ENCODE assay signal across 16 cellular contexts in genomic region chr12:53892760-53893159, GRCh38. TPM values are rescaled to one million over a fixed set of nuclear protein-coding genes. Genes with fewer than 3 reads are reported as not detected.
DNase-seq lines count a peak whose midpoint lies in the region; ATAC-seq, FAIRE-seq and TF ChIP-seq lines count a peak whose summit lies in the region.
"Had no signal": no experiment of that assay in that cellular context is flagged by ENCODE, and none has a peak within 500 bp of the region (broad histone marks: within the 10 kb centered on the region; RNA-seq: fewer than 3 reads in every experiment).

No MANE protein-coding gene starts in this region.

- H3K4me1 ChIP-seq in HepG2 (ENCODE audit: insufficient read depth, low read length): no peaks in the 10 kb centered on the region; the same call in 1 of the 2 replicates
- H3K4me1 ChIP-seq in right lobe of liver: no peaks in the 10 kb centered on the region
- no peaks in the 10 kb centered on the region for H3K4me1 ChIP-seq in H1 (replicated peaks in 1 of 4; ENCODE audit: control insufficient read depth in 3 of 4, insufficient read depth in 4 of 4, low read length in 3 of 4)
- H3K4me1 ChIP-seq: HAP-1 had no signal

- POLR2A ChIA-PET in HepG2 (lab: Yijun Ruan, JAX): no interaction called here
- POLR2A ChIA-PET in H1 (lab: Charles Lee; ENCODE audit: partially characterized antibody): no interaction called here

- H4K5ac ChIP-seq in H1 (ENCODE audit: insufficient read length, low read depth, low read length): no peak overlapping the region

- no peak overlapping the region for H2BK15ac ChIP-seq in H1 (ENCODE audit: low read length)

- no peak overlapping the region for H3K56ac ChIP-seq in H1 (replicated peaks; ENCODE audit: insufficient read length, low read depth, low read length)

- no peak for ATAC-seq in HepG2
- no peak for ATAC-seq in right lobe of liver
- ATAC-seq: CD8-positive, alpha-beta T cell had no signal

- H3K4ac ChIP-seq in H1 (replicated peaks; ENCODE audit: insufficient read length, low read depth, low read length): no peak overlapping the region

- no peaks in the 10 kb centered on the region for H3K79me1 ChIP-seq in H1 (ENCODE audit: low read depth, low read length)

- H3K23ac ChIP-seq in H1 (ENCODE audit: insufficient read length): no peak overlapping the region

- no peaks in the 10 kb centered on the region for H3K23me2 ChIP-seq in H1 (ENCODE audit: low read depth, low read length)

- FAIRE-seq in HepG2 (lab: Jason Lieb, UNC): no peak
- no peak for FAIRE-seq in H1 (lab: Jason Lieb, UNC)
- FAIRE-seq: GM12891, GM19239 had no signal

- H2BK120ac ChIP-seq in H1 (replicated peaks; ENCODE audit: low read depth, low read length): no peak overlapping the region

- no peak for TF ChIP-seq RAD21 in HepG2 (CRISPR knock-in tag; IDR thresholded peaks at IDR 0.05)
- no peak for TF ChIP-seq RAD21 in H1 (IDR thresholded peaks at IDR 0.05 in 1 of 2, conservative IDR thresholded peaks at IDR 0.05 in 1 of 2; ENCODE audit: low read depth in 2 of 2, low read length in 2 of 2)

- H3K18ac ChIP-seq in H1 (ENCODE audit: extremely low read depth, low read length): no peak overlapping the region

- no peak overlapping the region for H4K91ac ChIP-seq in H1 (replicated peaks; ENCODE audit: insufficient read length, low read length)

- H3K36me3 ChIP-seq in HepG2 (replicated peaks in 1 of 2; ENCODE audit: control insufficient read depth in 1 of 2, insufficient read depth in 2 of 2, low read length in 2 of 2) (no peaks in the 10 kb centered on the region), right lobe of liver (no peaks in the 10 kb centered on the region), H1 (ENCODE audit: control insufficient read depth in 2 of 4, insufficient read depth in 4 of 4, low read length in 3 of 4) (no peaks in the 10 kb centered on the region)
- H3K36me3 ChIP-seq: BLaER1, HAP-1 had no signal

- H4K8ac ChIP-seq in H1 (ENCODE audit: extremely low read depth, insufficient read depth, low read length): no peak overlapping the region

- H3K9me3 ChIP-seq in HepG2 (ENCODE audit: low read length) (no peaks in the 10 kb centered on the region), right lobe of liver (no peaks in the 10 kb centered on the region), H1 (ENCODE audit: insufficient read depth in 2 of 2, low read depth in 1 of 2, low read length in 1 of 2) (no peaks in the 10 kb centered on the region)
- H3K9me3 ChIP-seq: BLaER1, HAP-1 had no signal

- H3K4me3 ChIP-seq in HepG2 (replicated peaks in 1 of 3; ENCODE audit: insufficient read depth in 1 of 3, low read depth in 2 of 3, low read length in 3 of 3) (no peak overlapping the region), right lobe of liver (no peak overlapping the region), H1 (ENCODE audit: extremely low read depth in 1 of 4, insufficient read depth in 2 of 4, low read depth in 3 of 4, low read length in 4 of 4) (no peak overlapping the region)
- H3K4me3 ChIP-seq: BLaER1, HAP-1 had no signal

- H2AK5ac ChIP-seq in H1 (ENCODE audit: low read depth, low read length): no peak overlapping the region

- H3K4me2 ChIP-seq in HepG2 (ENCODE audit: low read depth, low read length) (no peak overlapping the region), H1 (ENCODE audit: insufficient read depth in 1 of 2, low read depth in 2 of 2, low read length in 2 of 2) (no peak overlapping the region)
- H3K4me2 ChIP-seq: BLaER1 had no signal

- in situ Hi-C loops in HepG2 (cut with HindIII; ENCODE audit: extremely low pct_ligation_motif_present, low pct_unique_long_range_greater_than_20kb): no loop called here

- DNase-seq in HepG2 (ENCODE audit: low spot score): no peak
- no peak for DNase-seq in right lobe of liver
- peak; percentile 25 for DNase-seq in MV-4-11 (lab: John Stamatoyannopoulos, UW)
- DNase-seq in H1 (ENCODE audit: low read depth in 1 of 2, low spot score in 2 of 2): no peak
- DNase-seq in NCI-H1092 treated with DMSO at 0.1 percent for 48 hours (lab: John Stamatoyannopoulos, UW): no peak
- no peak for DNase-seq in medulla oblongata (ENCODE audit: extremely low spot score)
- no peak for DNase-seq in NCI-H187 treated with DMSO at 0.1 percent for 48 hours (lab: John Stamatoyannopoulos, UW)
- DNase-seq: Calu3; CD8-positive, alpha-beta T cell; DMS79 treated with DMSO at 0.1 percent for 48 hours had no signal

- H2BK20ac ChIP-seq in H1 (ENCODE audit: low read length): no peak overlapping the region

- no peaks in the 10 kb centered on the region for H3K79me2 ChIP-seq in HepG2 (ENCODE audit: insufficient read depth, low read length)
- no peaks in the 10 kb centered on the region for H3K79me2 ChIP-seq in H1 (ENCODE audit: control insufficient read depth in 1 of 2, insufficient read depth in 2 of 2, low read length in 2 of 2)

- H3K27ac ChIP-seq in HepG2 (ENCODE audit: extremely low read length, insufficient read depth, low read length): no peak overlapping the region
- no peak overlapping the region for H3K27ac ChIP-seq in right lobe of liver
- H3K27ac ChIP-seq in H1 (ENCODE audit: low read depth, low read length): no peak overlapping the region
- H3K27ac ChIP-seq: 22Rv1, BLaER1 had no signal

- no TSS peak for BruUV-seq in HepG2 (replicated peaks; lab: Mats Ljungman, UMichigan)

- TF ChIP-seq POLR2A in HepG2 (IDR thresholded peaks at IDR 0.05; ENCODE audit: insufficient read depth in 1 of 2, low read depth in 2 of 2, low read length in 2 of 2): no peak
- TF ChIP-seq POLR2A in right lobe of liver (IDR thresholded peaks at IDR 0.05): no peak
- no peak for TF ChIP-seq POLR2A in H1 (IDR thresholded peaks at IDR 0.05; ENCODE audit: control extremely low read depth in 1 of 2, low read depth in 2 of 2, low read length in 2 of 2)

- TF ChIP-seq EP300 in HepG2 (IDR thresholded peaks at IDR 0.05; ENCODE audit: low read depth in 2 of 2, low read length in 2 of 2): no peak
- no peak for TF ChIP-seq EP300 in HepG2 (CRISPR knock-in tag; IDR thresholded peaks at IDR 0.05; ENCODE audit: borderline replicate concordance)
- no peak for TF ChIP-seq EP300 in H1 (IDR thresholded peaks at IDR 0.05; ENCODE audit: borderline replicate concordance in 1 of 2, low read depth in 2 of 2, low read length in 2 of 2)

- intact Hi-C loops in HepG2 (cut with micrococcal nuclease; ENCODE audit: unreplicated experiment) (no loop called here), right lobe of liver (cut with DNase I) (no loop called here)

- no peak overlapping the region for H3K14ac ChIP-seq in H1 (ENCODE audit: insufficient read length)

- H2BK5ac ChIP-seq in H1 (ENCODE audit: low read depth, low read length): no peak overlapping the region

- H3K9ac ChIP-seq in HepG2 (ENCODE audit: insufficient read depth, low read depth, low read length) (no peak overlapping the region), H1 (replicated peaks in 1 of 4; ENCODE audit: extremely low read depth in 1 of 4, low read depth in 3 of 4, low read length in 3 of 4) (no peak overlapping the region)
- H3K9ac ChIP-seq: BLaER1 had no signal

- H4K20me1 ChIP-seq in HepG2 (ENCODE audit: insufficient read depth, low read length) (no peaks in the 10 kb centered on the region), H1 (replicated peaks in 1 of 2; ENCODE audit: control insufficient read depth in 1 of 2, insufficient read depth in 2 of 2, low read length in 2 of 2) (no peaks in the 10 kb centered on the region)
- H4K20me1 ChIP-seq: BLaER1 had no signal

- CTCF ChIA-PET in HepG2 (lab: Yijun Ruan, JAX; ENCODE audit: low intra/inter-chr PET ratio, low total read pairs): no interaction called here
- CTCF ChIA-PET in H1 (lab: Charles Lee; ENCODE audit: partially characterized antibody): interaction anchor here (1.2 to 1.9 kb wide), 2 partner anchors 62 to 103 kb away, joined by 3 to 5 read pairs; no protein-coding TSS in a partner anchor

- H3K27me3 ChIP-seq in HepG2 (ENCODE audit: control insufficient read depth in 1 of 2, insufficient read depth in 2 of 2, low read length in 2 of 2): 0 out of 5 replicates have a peak, but pooled peaks cover 0 to 4% of the 10 kb centered on the region in 2 experiments
- H3K27me3 ChIP-seq in right lobe of liver: no peaks in the 10 kb centered on the region
- H3K27me3 ChIP-seq in H1 (replicated peaks in 1 of 4; ENCODE audit: control insufficient read depth in 3 of 4, extremely low read depth in 1 of 4, insufficient read depth in 3 of 4, low read length in 3 of 4): peaks cover 0 to 1% (median 0%) of the 10 kb centered on the region in 4 experiments; a peak in 5 of 7 replicates
- H3K27me3 ChIP-seq: BLaER1 had no signal

- TF ChIP-seq CTCF in HepG2 (CRISPR knock-in tag; IDR thresholded peaks at IDR 0.05) (no peak), right lobe of liver (IDR thresholded peaks at IDR 0.05) (no peak), H1 (IDR thresholded peaks at IDR 0.05; ENCODE audit: control extremely low read depth in 1 of 3, insufficient read depth in 1 of 3, low read depth in 1 of 3, low read length in 3 of 3) (no peak)

- H2BK12ac ChIP-seq in H1 (ENCODE audit: low read depth, low read length): no peak overlapping the region

- H2AFZ ChIP-seq in HepG2 (ENCODE audit: low read length) (no peak overlapping the region), H1 (ENCODE audit: low read length) (no peak overlapping the region)

RNA-seq across cellular contexts. Expression of gene HOXC13, which starts 45.9 kb away (rescaled TPM):
- total RNA-seq in HepG2 (2016; rRNA removed; fragmentation: Illumina TruSeq; extraction: Trizol): 0.07 TPM in 2 replicates
- not detected in 2 replicates for total RNA-seq in HepG2 (2016; cell fraction: cytosol; rRNA removed; fragmentation: Illumina TruSeq; extraction: Trizol; ENCODE audit: low read depth)
- total RNA-seq in HepG2 (2016; cell fraction: insoluble cytoplasmic fraction; rRNA removed; fragmentation: Illumina TruSeq; extraction: Trizol): not detected in 2 replicates
- total RNA-seq in HepG2 (2016; cell fraction: membrane; rRNA removed; fragmentation: Illumina TruSeq; extraction: Trizol): 0.10 TPM in 1 of 2 replicates, not detected in the other
- not detected in 2 replicates for total RNA-seq in HepG2 (2016; cell fraction: nucleus; rRNA removed; fragmentation: Illumina TruSeq; extraction: Trizol)
- not detected in 2 replicates for polyA plus RNA-seq in HepG2 (2011; rRNA removed)
- polyA plus RNA-seq in HepG2 (2011; cell fraction: cytosol; rRNA removed): not detected in 2 replicates
- polyA plus RNA-seq in HepG2 (2011; cell fraction: nucleus; rRNA removed): not detected in 2 replicates
- polyA plus RNA-seq in HepG2 (2012): not detected in 2 replicates
- polyA plus RNA-seq in HepG2 (2016; cell fraction: cytosol; fragmentation: Illumina TruSeq; extraction: Trizol; ENCODE audit: low read depth): not detected in 2 replicates
- polyA plus RNA-seq in HepG2 (2016; cell fraction: insoluble cytoplasmic fraction; fragmentation: Illumina TruSeq; extraction: Trizol; ENCODE audit: low read depth): not detected in 2 replicates
- polyA plus RNA-seq in HepG2 (2016; cell fraction: membrane; fragmentation: Illumina TruSeq; extraction: Trizol; ENCODE audit: low read depth): not detected in 2 replicates
- polyA plus RNA-seq in HepG2 (2016; cell fraction: nucleus; fragmentation: Illumina TruSeq; extraction: Trizol; ENCODE audit: insufficient read depth, low read depth): not detected in 2 replicates
- polyA minus RNA-seq in HepG2 (2011; rRNA and poly(A)+ RNA removed; ENCODE audit: low replicate concordance): 0.10 and 9.6 TPM in 2 replicates
- not detected in 2 replicates for polyA minus RNA-seq in HepG2 (2011; cell fraction: cytosol; rRNA and poly(A)+ RNA removed)
- polyA minus RNA-seq in HepG2 (2011; cell fraction: nucleus; rRNA and poly(A)+ RNA removed): not detected in 2 replicates
- total RNA-seq in right lobe of liver: not detected
- 0.13 TPM in 1 of 2 replicates, not detected in the other for total RNA-seq in H1 (2021; fragmentation: NEBNext Ultra II Directional; extraction: Animal tissue kit (Norgen Biotek cat#: 25700))
- 0.02 TPM in 1 of 2 replicates, not detected in the other for polyA plus RNA-seq in H1 (2011; rRNA removed)
- not detected for polyA plus RNA-seq in H1 (2011; cell fraction: cytosol; rRNA removed)
- not detected for polyA plus RNA-seq in H1 (2011; cell fraction: nucleus; rRNA removed)
- not detected in 4 replicates for polyA plus RNA-seq in H1 (2012, experiment 1 of 2)
- 0.10 TPM for polyA plus RNA-seq in H1 (2012, experiment 2 of 2)
- polyA plus RNA-seq in H1 (2013, experiment 1 of 2): 0.02 TPM
- polyA plus RNA-seq in H1 (2013, experiment 2 of 2): not detected
- polyA minus RNA-seq in H1 (2011; rRNA and poly(A)+ RNA removed): not detected in 2 replicates
- polyA minus RNA-seq in H1 (2011; cell fraction: cytosol; rRNA and poly(A)+ RNA removed): not detected
- polyA minus RNA-seq in H1 (2011; cell fraction: nucleus; rRNA and poly(A)+ RNA removed): not detected
- total RNA-seq: Calu3; CD8-positive, alpha-beta T cell had no signal
- polyA plus RNA-seq: AG04450 had no signal

Comparison
In these comparisons a context has a peak if more than half of its experiments do, and no peak if none do; other contexts are left out.
1. Of the 41 proteins assayed by ChIP-seq in both HepG2 and H1: peak only in HepG2: none; only in H1: none; in both: MAFK; in neither: 40.